ENCODE assay signal across 8 cellular contexts in the genomic region with DNA sequence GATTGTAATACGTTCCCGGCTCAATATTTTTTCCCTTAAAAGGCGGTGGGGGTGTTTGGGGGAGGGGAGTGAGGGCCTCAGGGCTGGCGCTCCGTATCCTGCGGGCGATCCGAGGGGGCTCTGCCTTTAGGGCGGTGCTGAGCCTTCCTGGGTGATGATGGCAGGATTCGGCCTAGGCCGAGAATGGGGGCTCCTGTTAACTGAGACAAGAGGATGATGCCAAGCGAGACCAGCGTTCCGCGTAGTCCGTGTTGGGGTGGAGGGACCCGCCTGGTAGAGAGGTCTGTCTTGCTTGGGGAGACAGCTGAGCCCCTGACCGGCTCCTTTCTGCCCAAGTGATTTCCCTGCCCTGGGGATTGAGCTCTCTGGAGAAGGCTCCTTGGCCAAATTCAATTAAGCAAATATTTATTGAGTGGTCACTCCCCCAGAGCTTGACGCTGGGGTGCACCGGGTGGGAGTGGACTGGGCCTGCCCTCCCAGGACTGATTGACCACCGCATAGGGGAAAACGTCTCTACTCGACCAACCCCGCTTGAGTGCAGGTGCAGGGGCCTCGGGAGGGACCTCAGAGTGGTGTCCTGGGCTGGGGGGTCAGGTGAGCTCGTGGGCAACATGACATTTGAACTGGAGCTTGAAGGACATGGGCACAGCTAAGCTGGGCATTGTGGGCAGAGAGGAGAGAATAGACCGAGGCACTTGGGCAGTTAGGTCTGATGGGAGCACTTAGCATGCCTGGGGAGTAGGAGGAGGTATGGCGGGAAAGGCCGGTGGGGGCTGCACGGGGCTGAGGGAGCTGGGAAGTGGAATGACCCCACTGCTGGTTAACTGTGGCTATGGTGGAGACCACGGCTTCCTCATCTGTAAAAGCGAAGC. TPM values are rescaled to one million over a fixed set of nuclear protein-coding genes. Genes with fewer than 3 reads are reported as not detected.
A peak's percentile ranks its signal among the peaks of the same experiment; 100 is the strongest.
DNase-seq lines count a peak whose midpoint lies in the region; ATAC-seq lines count a peak whose summit lies in the region.

No MANE protein-coding gene starts in this region.

- DNase-seq in Right ventricle myocardium superior (peak; percentile 36), left cardiac atrium (no peak), aorta (peak; percentile 40 to 74), Kasumi-1 (lab: John Stamatoyannopoulos, UW) (no peak), NCI-H1417 (lab: John Stamatoyannopoulos, UW) (no peak), NCI-H1436 treated with DMSO at 0.1 percent for 48 hours (lab: John Stamatoyannopoulos, UW) (no peak)
- no peak for DNase-seq in central memory CD8-positive, alpha-beta T cell (ENCODE audit: low spot score in 2 of 2)
- peak in 2 of 10 donors; percentile 3 to 57 for DNase-seq in naive thymus-derived CD8-positive, alpha-beta T cell

- H3K9me3 ChIP-seq in aorta (ENCODE audit: control insufficient read depth, low read length) = no peaks in the 10 kb centered on the region

- ATAC-seq in Right ventricle myocardium superior (ENCODE audit: poor library complexity) = no peak
- no peak for ATAC-seq in left cardiac atrium
- ATAC-seq in central memory CD8-positive, alpha-beta T cell (replicated peaks; ENCODE audit: extremely low read depth, poor library complexity, severe bottlenecking) = no peak
- ATAC-seq in naive thymus-derived CD8-positive, alpha-beta T cell = no peak
- ATAC-seq in aorta (ENCODE audit: low FRiP score) = no peak

- no peaks in the 10 kb centered on the region for H3K27me3 ChIP-seq in aorta (ENCODE audit: control insufficient read depth in 1 of 2, insufficient read depth in 2 of 2, low read length in 1 of 2)

- POLR2A ChIA-PET in naive thymus-derived CD8-positive, alpha-beta T cell (lab: Charles Lee) = no interaction called here

- no peaks in the 10 kb centered on the region for H3K36me3 ChIP-seq in aorta (ENCODE audit: control insufficient read depth in 1 of 2, insufficient read depth in 2 of 2, low read length in 1 of 2)

- intact Hi-C loops in Right ventricle myocardium superior (cut with DNase I) (no loop called here), left cardiac atrium (cut with DNase I) (no loop called here), aorta (cut with DNase I) (loop anchor here in 1 of 2 donors (5.0 kb wide), 1 partner anchor 71 kb away; a partner anchor contains a TSS)

- H3K4me1 Mint-ChIP-seq in central memory CD8-positive, alpha-beta T cell = peaks cover 29% of the 10 kb centered on the region
- H3K4me1 Mint-ChIP-seq in naive thymus-derived CD8-positive, alpha-beta T cell = peaks cover 19 to 32% (median 25%) of the 10 kb centered on the region in 4 donors

- H3K4me3 Mint-ChIP-seq in central memory CD8-positive, alpha-beta T cell = peak overlapping the region; percentile 50
- H3K4me3 Mint-ChIP-seq in naive thymus-derived CD8-positive, alpha-beta T cell = peak overlapping the region; percentile 59 to 81 (median 74)

- H3K9me3 Mint-ChIP-seq in central memory CD8-positive, alpha-beta T cell = no peaks in the 10 kb centered on the region
- no peaks in the 10 kb centered on the region for H3K9me3 Mint-ChIP-seq in naive thymus-derived CD8-positive, alpha-beta T cell

- H3K27ac Mint-ChIP-seq in central memory CD8-positive, alpha-beta T cell (ENCODE audit: low read depth) = no peak overlapping the region
- H3K27ac Mint-ChIP-seq in naive thymus-derived CD8-positive, alpha-beta T cell = peak overlapping the region in 7 of 10 donors; percentile 22 to 84 (median 53)

- no peaks in the 10 kb centered on the region for H3K4me1 ChIP-seq in aorta (ENCODE audit: control insufficient read depth in 1 of 2, insufficient read depth in 2 of 2, low read length in 2 of 2)

- no peak overlapping the region for H3K4me3 ChIP-seq in aorta (ENCODE audit: low read length in 2 of 2)

- WGBS in aorta, 2 donors = 75 to 83% methylated on average over 32 of the region's 32 CpGs

- peaks cover 3% of the 10 kb centered on the region for H3K36me3 Mint-ChIP-seq in central memory CD8-positive, alpha-beta T cell (ENCODE audit: insufficient read depth)
- no peaks in the 10 kb centered on the region for H3K36me3 Mint-ChIP-seq in naive thymus-derived CD8-positive, alpha-beta T cell

- peaks cover 18% of the 10 kb centered on the region for H3K27me3 Mint-ChIP-seq in central memory CD8-positive, alpha-beta T cell
- H3K27me3 Mint-ChIP-seq in naive thymus-derived CD8-positive, alpha-beta T cell = peaks cover 0 to 21% (median 15%) of the 10 kb centered on the region in 5 donors

- no peak overlapping the region for H3K27ac ChIP-seq in aorta (ENCODE audit: low read depth in 1 of 2, low read length in 2 of 2)

RNA-seq across cellular contexts. Expression of a gene that starts 1.1 kb away (rescaled TPM):
- total RNA-seq in Right ventricle myocardium superior (3.1 TPM), left cardiac atrium (1 to 10 TPM; 2.6 to 2.8 TPM), aorta (1 to 10 TPM; 5.8 to 6.1 TPM)
- under 1 TPM; 0.30 to 0.68 TPM for total RNA-seq in naive thymus-derived CD8-positive, alpha-beta T cell
- under 1 TPM in 1 of 3 donors, not detected in 2; 0.48 TPM for polyA plus RNA-seq in naive thymus-derived CD8-positive, alpha-beta T cell
- 1 to 10 TPM in 1 of 2 donors, under 1 TPM in 1; 0.84 to 1.4 TPM for polyA plus RNA-seq in aorta

Comparison
In these comparisons a context has a peak if more than half of its experiments do, and no peak if none do; other contexts are left out.
1. DNase-seq: peak in Right ventricle myocardium superior (single experiment) and aorta (2 of 2); none in left cardiac atrium (single experiment), central memory CD8-positive, alpha-beta T cell (0 of 2), Kasumi-1 (0 of 2), NCI-H1417 (0 of 3) and NCI-H1436 treated with DMSO at 0.1 percent for 48 hours (single experiment).